10 cellular contexts compared by ENCODE assay signal in the genomic region with DNA sequence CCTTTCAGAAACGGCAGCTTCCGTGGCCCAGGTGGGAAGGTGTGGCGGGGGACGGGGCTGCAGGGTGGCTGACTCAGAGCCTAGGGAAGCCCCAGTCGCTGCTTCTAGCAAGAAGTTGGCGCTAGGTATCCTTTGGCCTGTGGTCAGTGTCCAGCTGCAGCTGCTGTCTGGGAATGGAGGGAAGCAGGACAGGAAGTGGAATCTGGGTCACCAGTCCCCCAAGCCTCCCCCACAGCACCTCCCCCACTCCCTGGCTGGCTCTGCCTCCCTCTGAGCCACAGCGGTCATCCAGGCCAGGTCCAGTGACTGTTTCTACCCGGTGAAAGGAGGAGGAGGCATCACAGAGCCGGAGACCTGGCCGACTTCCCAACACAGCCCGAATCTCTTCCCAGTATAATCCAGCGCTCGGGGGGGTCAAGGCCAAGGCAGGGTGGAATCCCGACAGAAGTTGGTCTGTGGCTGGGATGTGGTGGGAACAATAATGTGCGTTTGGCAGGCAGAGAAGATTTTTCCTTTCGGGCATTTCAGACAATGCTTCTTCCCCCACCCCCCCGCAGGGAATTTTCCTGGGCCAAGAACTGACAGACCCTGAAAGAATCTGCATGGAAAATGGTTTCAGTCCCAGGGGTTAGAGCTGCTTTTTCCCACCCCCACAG. TPM values are rescaled to one million over a fixed set of nuclear protein-coding genes. Genes with fewer than 3 reads are reported as not detected.
DNase-seq lines count a peak whose midpoint lies in the region; ATAC-seq and TF ChIP-seq lines count a peak whose summit lies in the region.
"Had no signal": no experiment of that assay in that cellular context is flagged by ENCODE, and none has a peak within 500 bp of the region (broad histone marks: within the 10 kb centered on the region; RNA-seq: fewer than 3 reads in every experiment).

No MANE protein-coding gene starts in this region.

- H3K27ac Mint-ChIP-seq in CD8-positive, alpha-beta T cell, result no peak overlapping the region

- H3K27me3 ChIP-seq in BJ (ENCODE audit: control insufficient read depth, insufficient read depth, low read length) (peaks cover 7% of the 10 kb centered on the region), heart right ventricle (no peaks in the 10 kb centered on the region)
- H3K27me3 ChIP-seq in CD8-positive, alpha-beta T cell (ENCODE audit: insufficient read depth, low read length), result no peaks in the 10 kb centered on the region

- DNase-seq in BJ (ENCODE audit: low read depth), result peak; percentile 49
- peak in 41 of 58 donors; percentile 12 to 81 (median 44) for DNase-seq in anterior cingulate cortex (lab: John Stamatoyannopoulos, UW)
- peak; percentile 93 to 94 for DNase-seq in heart right ventricle
- peak; percentile 49 for DNase-seq in pons (ENCODE audit: low spot score)
- DNase-seq in CD8-positive, alpha-beta T cell, result no peak
- no peak for DNase-seq in activated gamma-delta T cell (lab: John Stamatoyannopoulos, UW)
- no peak for DNase-seq in SKM-1 (lab: John Stamatoyannopoulos, UW; ENCODE audit: unreplicated experiment)
- DNase-seq: NCI-H524 had no signal

- H3K27me3 Mint-ChIP-seq in CD8-positive, alpha-beta T cell (ENCODE audit: low read depth), result peaks cover 14% of the 10 kb centered on the region

- H3K4me1 ChIP-seq in heart right ventricle, result peaks cover 30 to 72% (median 68%) of the 10 kb centered on the region in 9 donors
- H3K4me1 ChIP-seq in CD8-positive, alpha-beta T cell (ENCODE audit: insufficient read depth, low read length), result no peaks in the 10 kb centered on the region

- H3K4me3 Mint-ChIP-seq in CD8-positive, alpha-beta T cell, result no peak overlapping the region
- H3K4me3 Mint-ChIP-seq: neural crest cell had no signal

- H3K4me1 Mint-ChIP-seq in CD8-positive, alpha-beta T cell (ENCODE audit: low read depth), result no peaks in the 10 kb centered on the region

- no peak for TF ChIP-seq CTCF in BJ (IDR thresholded peaks at IDR 0.05; ENCODE audit: insufficient read depth, low read depth, low read length)
- TF ChIP-seq CTCF in heart right ventricle (IDR thresholded peaks at IDR 0.05), result no peak
- no peak for TF ChIP-seq CTCF in CD8-positive, alpha-beta T cell (IDR thresholded peaks at IDR 0.05)

- intact Hi-C loops in heart right ventricle (cut with DNase I), result loop anchor here in 7 of 10 donors (1.0 to 5.0 kb wide), 9 partner anchors 40 to 95 kb away; a partner anchor contains a TSS
- intact Hi-C loops in CD8-positive, alpha-beta T cell (cut with DNase I, micrococcal nuclease), result no loop called here

- H3K9me3 Mint-ChIP-seq in CD8-positive, alpha-beta T cell, result no peaks in the 10 kb centered on the region
- H3K9me3 Mint-ChIP-seq: neural crest cell had no signal

- POLR2A ChIA-PET in BJ (lab: Charles Lee), result no interaction called here
- POLR2A ChIA-PET in CD8-positive, alpha-beta T cell (lab: Charles Lee), result no interaction called here

- no peaks in the 10 kb centered on the region for H3K36me3 Mint-ChIP-seq in CD8-positive, alpha-beta T cell

- H3K4me3 ChIP-seq in BJ (ENCODE audit: low read depth, low read length) (no peak overlapping the region), heart right ventricle (peak overlapping the region in 4 of 10 donors; percentile 3 to 15 (median 12))
- no peak overlapping the region for H3K4me3 ChIP-seq in CD8-positive, alpha-beta T cell (ENCODE audit: low read depth, low read length)

- ATAC-seq in heart right ventricle (peak; percentile 79 to 90 (median 87)), GM18907 (IDR thresholded peaks at IDR 0.05; ENCODE audit: unreplicated experiment) (no peak)
- no peak for ATAC-seq in CD8-positive, alpha-beta T cell

- peak overlapping the region; percentile 25 to 88 (median 81) for H3K27ac ChIP-seq in heart right ventricle
- no peak overlapping the region for H3K27ac ChIP-seq in CD8-positive, alpha-beta T cell (ENCODE audit: low read depth, low read length)

- 15 to 20% methylated on average over 17 of the region's 17 CpGs for WGBS in heart right ventricle, 2 donors

- H3K36me3 ChIP-seq in BJ (ENCODE audit: control insufficient read depth, insufficient read depth, low read length), result no peaks in the 10 kb centered on the region
- H3K36me3 ChIP-seq in heart right ventricle, result no peaks in the 10 kb centered on the region
- no peaks in the 10 kb centered on the region for H3K36me3 ChIP-seq in CD8-positive, alpha-beta T cell (ENCODE audit: insufficient read depth, low read length)

- CTCF ChIA-PET in BJ (lab: Yijun Ruan, JAX), result interaction anchor here (0.8 to 1.4 kb wide), 4 partner anchors 9 to 95 kb away, joined by 3 to 5 read pairs (median 4); no protein-coding TSS in a partner anchor
- CTCF ChIA-PET in CD8-positive, alpha-beta T cell (lab: Charles Lee), result no interaction called here

- no peaks in the 10 kb centered on the region for H3K9me3 ChIP-seq in heart right ventricle
- H3K9me3 ChIP-seq in CD8-positive, alpha-beta T cell (ENCODE audit: low read length), result no peaks in the 10 kb centered on the region

RNA-seq across cellular contexts. Expression of a gene that starts 45.1 kb away (rescaled TPM):
- polyA plus RNA-seq in BJ (2011; rRNA removed), result 0.28 and 0.36 TPM in 2 replicates
- not detected in 2 replicates for polyA minus RNA-seq in BJ (2011; rRNA and poly(A)+ RNA removed)
- total RNA-seq in heart right ventricle, result 10 to 100 TPM in 8 of 10 donors, 1 to 10 TPM in 2; 8.4 to 64.9 (median 25.7) TPM
- polyA plus RNA-seq in heart right ventricle, result 10 to 100 TPM; 24.1 to 37.7 TPM
- total RNA-seq in CD8-positive, alpha-beta T cell, result under 1 TPM; 0.60 to 0.86 TPM

Comparison
In these comparisons a context has a peak if more than half of its experiments do, and no peak if none do; other contexts are left out.
1. DNase-seq: peak in BJ (single experiment), anterior cingulate cortex (41 of 58), heart right ventricle (2 of 2) and pons (single experiment); none in CD8-positive, alpha-beta T cell (0 of 7), activated gamma-delta T cell (single experiment) and SKM-1 (single experiment).
2. ATAC-seq: peak in heart right ventricle (8 of 8); none in CD8-positive, alpha-beta T cell (single experiment) and GM18907 (single experiment).
3. RNA of a gene that starts 45.1 kb away (total RNA-seq): 8.4 to 64.9 TPM in heart right ventricle; 0.60 to 0.86 TPM in CD8-positive, alpha-beta T cell; every median in the first group is over 4 times any median in the second.
4. intact Hi-C loops: an anchor here in heart right ventricle (1.0 to 5.0 kb wide); none called in CD8-positive, alpha-beta T cell.